16 cellular contexts compared by ENCODE assay signal in genomic region chr20:35369804-35370203, GRCh38. TPM values are rescaled to one million over a fixed set of nuclear protein-coding genes. Genes with fewer than 3 reads are reported as not detected.
DNase-seq lines count a peak whose midpoint lies in the region; ATAC-seq, FAIRE-seq and TF ChIP-seq lines count a peak whose summit lies in the region.
"Had no signal": no experiment of that assay in that cellular context is flagged by ENCODE, and none has a peak within 500 bp of the region (broad histone marks: within the 10 kb centered on the region; RNA-seq: fewer than 3 reads in every experiment).

No MANE protein-coding gene starts in this region.

- peaks cover 30% of the 10 kb centered on the region for H3K36me3 ChIP-seq in WERI-Rb-1
- peaks cover 0 to 14% of the 10 kb centered on the region in 2 donors for H3K36me3 ChIP-seq in gastrocnemius medialis

- no peak for TF ChIP-seq CTCF in WERI-Rb-1 (IDR thresholded peaks at IDR 0.05; ENCODE audit: low read depth, low read length)
- TF ChIP-seq CTCF in fibroblast of villous mesenchyme (IDR thresholded peaks at IDR 0.05; ENCODE audit: insufficient read depth, low read depth, low read length), result no peak
- TF ChIP-seq CTCF in gastrocnemius medialis (IDR thresholded peaks at IDR 0.05 in 4 of 5, conservative IDR thresholded peaks at IDR 0.05 in 1 of 5), result no peak
- no peak for TF ChIP-seq CTCF in GM20000 (IDR thresholded peaks at IDR 0.05; ENCODE audit: extremely low read depth, missing control alignments)

- intact Hi-C loops in gastrocnemius medialis (cut with DNase I; ENCODE audit: low total_unique reads), result loop anchor here (10.0 kb wide), 1 partner anchor 65 kb away; no protein-coding TSS in a partner anchor

- in situ Hi-C loops in gastrocnemius medialis (cut with MboI; ENCODE audit: low sequenced_read_pairs in 4 of 4), result no loop called here

- TF ChIP-seq POLR2A in H54 (IDR thresholded peaks at IDR 0.05; ENCODE audit: low read depth, low read length) (no peak), gastrocnemius medialis (IDR thresholded peaks at IDR 0.05) (no peak)

- peak; percentile 43 for FAIRE-seq in H54 (lab: Jason Lieb, UNC)

- DNase-seq in H54 (ENCODE audit: insufficient read length, low spot score) (peak; percentile 31), WERI-Rb-1 (no peak), fibroblast of villous mesenchyme (ENCODE audit: low read depth) (peak; percentile 38), gastrocnemius medialis (no peak), GM20000 (ENCODE audit: low spot score) (no peak)
- no peak for DNase-seq in activated CD4-positive, alpha-beta T cell treated with anti-CD3 and anti-CD28 coated beads for 4 hours
- no peak for DNase-seq in activated CD4-positive, alpha-beta T cell treated with anti-CD3 and anti-CD28 coated beads, Interleukin-2, amount 50 U/mL, for 1 hour
- DNase-seq: activated CD8-positive, alpha-beta T cell treated with anti-CD3 and anti-CD28 coated beads for 36 hours; CD8-positive, alpha-beta T cell; effector CD8-positive, alpha-beta T cell; heart right ventricle; nephron progenitor cell; right cardiac atrium; SJCRH30; stimulated activated CD4-positive, alpha-beta T cell treated with anti-CD3 and anti-CD28 coated beads, Interleukin-4, amount 100 ng/mL, for 24 hours had no signal

- peak overlapping the region; percentile 59 for H3K27ac ChIP-seq in WERI-Rb-1
- H3K27ac ChIP-seq in gastrocnemius medialis, result peak overlapping the region in 3 of 4 donors; percentile 72 to 80 (median 73)
- H3K27ac ChIP-seq: tibial nerve had no signal

- no peak overlapping the region for H3K4me3 ChIP-seq in WERI-Rb-1 (ENCODE audit: low read depth, low read length)
- no peak overlapping the region for H3K4me3 ChIP-seq in fibroblast of villous mesenchyme (ENCODE audit: low read depth, low read length)
- H3K4me3 ChIP-seq in gastrocnemius medialis, result no peak overlapping the region
- H3K4me3 ChIP-seq: heart right ventricle, SJCRH30, tibial nerve had no signal

- ATAC-seq in gastrocnemius medialis, result no peak
- ATAC-seq: activated CD8-positive, alpha-beta T cell treated with anti-CD3 and anti-CD28 coated beads for 36 hours; CD8-positive, alpha-beta T cell had no signal

- H3K27me3 ChIP-seq in WERI-Rb-1 (ENCODE audit: insufficient read depth, low read depth, severe bottlenecking), result no peaks in the 10 kb centered on the region
- H3K27me3 ChIP-seq in gastrocnemius medialis, result no peaks in the 10 kb centered on the region
- H3K27me3 ChIP-seq: heart right ventricle, SJCRH30, tibial nerve had no signal

- no peaks in the 10 kb centered on the region for H3K9me3 ChIP-seq in WERI-Rb-1 (ENCODE audit: severe bottlenecking)
- H3K9me3 ChIP-seq in gastrocnemius medialis, result no peaks in the 10 kb centered on the region
- H3K9me3 ChIP-seq: heart right ventricle, SJCRH30, tibial nerve had no signal

- peaks cover 23 to 29% of the 10 kb centered on the region in 2 donors for H3K4me1 ChIP-seq in gastrocnemius medialis

RNA-seq across cellular contexts. Expression of gene UQCC1, which starts 42.0 kb away (rescaled TPM):
- total RNA-seq in fibroblast of villous mesenchyme, result 23.5 and 33.2 TPM in 2 replicates
- 10 to 100 TPM; 42.6 to 84.5 (median 64.7) TPM for total RNA-seq in gastrocnemius medialis

Comparison
In these comparisons a context has a peak if more than half of its experiments do, and no peak if none do; other contexts are left out.
1. DNase-seq: peak in H54 (single experiment) and fibroblast of villous mesenchyme (single experiment); none in WERI-Rb-1 (single experiment), gastrocnemius medialis (0 of 2), activated CD4-positive, alpha-beta T cell treated with anti-CD3 and anti-CD28 coated beads for 4 hours (0 of 2), GM20000 (single experiment) and activated CD4-positive, alpha-beta T cell treated with anti-CD3 and anti-CD28 coated beads, Interleukin-2, amount 50 U/mL, for 1 hour (single experiment).